1 cellular context compared by ENCODE assay signal in the genomic region with DNA sequence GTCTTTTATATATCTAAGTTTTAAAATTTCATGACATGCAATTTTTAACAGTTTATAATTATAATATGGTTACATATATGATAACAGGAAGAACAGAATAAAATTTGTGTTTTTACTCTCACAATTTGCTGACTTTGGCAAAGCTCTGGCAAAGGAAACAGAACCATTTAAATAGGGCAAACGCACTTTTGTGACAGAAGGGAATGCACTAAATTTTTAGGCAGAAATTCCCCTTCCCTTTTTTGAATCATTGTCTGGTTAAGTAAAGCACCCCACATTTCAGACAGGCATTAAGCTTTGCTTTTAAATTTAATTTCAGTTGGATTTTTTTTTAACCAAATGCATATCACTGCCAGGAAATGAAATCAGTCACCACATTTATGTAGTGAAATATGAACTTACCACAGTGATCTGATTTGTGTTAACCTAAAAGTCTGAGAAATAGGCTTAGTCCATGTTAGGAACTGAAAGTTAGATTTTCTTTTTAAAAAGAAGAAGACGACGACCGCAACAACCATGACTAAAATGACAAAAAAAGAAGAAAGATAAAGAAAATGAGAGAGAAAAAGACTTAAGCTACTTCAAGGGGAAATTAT.
TF ChIP-seq lines count a peak whose summit lies in the region.

No MANE protein-coding gene starts in this region.

TF ChIP-seq in SK-N-SH, 30 proteins besides CTCF, POLR2A, EP300 and RAD21 (continued from another document):
- TF ChIP-seq, protein P1, sequence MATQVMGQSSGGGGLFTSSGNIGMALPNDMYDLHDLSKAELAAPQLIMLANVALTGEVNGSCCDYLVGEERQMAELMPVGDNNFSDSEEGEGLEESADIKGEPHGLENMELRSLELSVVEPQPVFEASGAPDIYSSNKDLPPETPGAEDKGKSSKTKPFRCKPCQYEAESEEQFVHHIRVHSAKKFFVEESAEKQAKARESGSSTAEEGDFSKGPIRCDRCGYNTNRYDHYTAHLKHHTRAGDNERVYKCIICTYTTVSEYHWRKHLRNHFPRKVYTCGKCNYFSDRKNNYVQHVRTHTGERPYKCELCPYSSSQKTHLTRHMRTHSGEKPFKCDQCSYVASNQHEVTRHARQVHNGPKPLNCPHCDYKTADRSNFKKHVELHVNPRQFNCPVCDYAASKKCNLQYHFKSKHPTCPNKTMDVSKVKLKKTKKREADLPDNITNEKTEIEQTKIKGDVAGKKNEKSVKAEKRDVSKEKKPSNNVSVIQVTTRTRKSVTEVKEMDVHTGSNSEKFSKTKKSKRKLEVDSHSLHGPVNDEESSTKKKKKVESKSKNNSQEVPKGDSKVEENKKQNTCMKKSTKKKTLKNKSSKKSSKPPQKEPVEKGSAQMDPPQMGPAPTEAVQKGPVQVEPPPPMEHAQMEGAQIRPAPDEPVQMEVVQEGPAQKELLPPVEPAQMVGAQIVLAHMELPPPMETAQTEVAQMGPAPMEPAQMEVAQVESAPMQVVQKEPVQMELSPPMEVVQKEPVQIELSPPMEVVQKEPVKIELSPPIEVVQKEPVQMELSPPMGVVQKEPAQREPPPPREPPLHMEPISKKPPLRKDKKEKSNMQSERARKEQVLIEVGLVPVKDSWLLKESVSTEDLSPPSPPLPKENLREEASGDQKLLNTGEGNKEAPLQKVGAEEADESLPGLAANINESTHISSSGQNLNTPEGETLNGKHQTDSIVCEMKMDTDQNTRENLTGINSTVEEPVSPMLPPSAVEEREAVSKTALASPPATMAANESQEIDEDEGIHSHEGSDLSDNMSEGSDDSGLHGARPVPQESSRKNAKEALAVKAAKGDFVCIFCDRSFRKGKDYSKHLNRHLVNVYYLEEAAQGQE (IDR thresholded peaks at IDR 0.05; ENCODE audit: low read depth, low read length), result no peak
- TF ChIP-seq POLR2AphosphoS5 (IDR thresholded peaks at IDR 0.05; ENCODE audit: low read depth, low read length), result no peak
